Comparison of ENCODE assay signal across 9 cellular contexts in the genomic region with DNA sequence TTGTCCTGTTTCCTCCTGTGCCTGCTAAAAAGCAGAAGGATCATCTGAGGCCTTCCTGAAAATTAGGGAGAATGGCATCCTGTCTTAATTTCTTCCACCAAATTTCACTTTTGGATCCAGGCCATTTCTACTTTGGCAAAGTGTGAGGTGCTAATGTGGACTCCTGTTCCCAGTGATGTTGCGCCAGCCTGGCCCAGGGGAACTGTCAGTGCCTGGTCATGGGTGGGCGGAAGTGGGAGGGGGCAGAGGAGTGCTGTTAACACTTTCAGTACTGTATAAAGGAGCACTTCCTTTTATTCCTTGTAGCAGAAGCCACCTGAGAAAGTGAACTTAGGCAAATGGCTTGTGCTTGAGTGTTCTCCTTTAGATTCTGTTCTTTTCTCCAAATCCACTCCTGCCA. TPM values are rescaled to one million over a fixed set of nuclear protein-coding genes. Genes with fewer than 3 reads are reported as not detected.
DNase-seq lines count a peak whose midpoint lies in the region; ATAC-seq, FAIRE-seq and TF ChIP-seq lines count a peak whose summit lies in the region.
"Had no signal": no experiment of that assay in that cellular context is flagged by ENCODE, and none has a peak within 500 bp of the region (broad histone marks: within the 10 kb centered on the region; RNA-seq: fewer than 3 reads in every experiment).

No MANE protein-coding gene starts in this region.

- H3K18ac ChIP-seq in mesendoderm (ENCODE audit: low read length), result no peak overlapping the region

- no peaks in the 10 kb centered on the region for H3K27me3 Mint-ChIP-seq in natural killer cell treated with Interleukin-12 subunit alpha and Interleukin-12 subunit beta and Interleukin-15 and Interleukin-18, amount 100 ng/mL, for 72 hours

- no peak for DNase-seq in K562 (ENCODE audit: extremely low read depth in 1 of 4, low spot score in 3 of 4)
- peak; percentile 48 for DNase-seq in occipital lobe (lab: John Stamatoyannopoulos, UW)
- DNase-seq in mesendoderm, result no peak
- DNase-seq in stimulated activated naive CD4-positive, alpha-beta T cell treated with Interleukin-2 at 50 U/mL for 16 hours (lab: John Stamatoyannopoulos, UW), result no peak
- no peak for DNase-seq in natural killer cell treated with Interleukin-12 subunit alpha and Interleukin-12 subunit beta and Interleukin-15 and Interleukin-18, amount 100 ng/mL, for 72 hours (ENCODE audit: low spot score)
- DNase-seq: stimulated activated CD4-positive, alpha-beta T cell treated with anti-CD3 and anti-CD28 coated beads, Interleukin-2, amount 100 ng/mL, for 48 hours had no signal

- peak; percentile 77 for ATAC-seq in GM18868 (IDR thresholded peaks at IDR 0.05; ENCODE audit: unreplicated experiment)
- ATAC-seq in HG03460 (IDR thresholded peaks at IDR 0.05; ENCODE audit: unreplicated experiment), result peak; percentile 75
- ATAC-seq in K562, result no peak
- ATAC-seq in HG03469 (IDR thresholded peaks at IDR 0.05; ENCODE audit: unreplicated experiment), result no peak
- no peak for ATAC-seq in natural killer cell treated with Interleukin-12 subunit alpha and Interleukin-12 subunit beta and Interleukin-15 and Interleukin-18, amount 100 ng/mL, for 72 hours

- H3K4ac ChIP-seq in mesendoderm (ENCODE audit: low read depth, low read length), result no peak overlapping the region

- no peaks in the 10 kb centered on the region for H3K9me3 Mint-ChIP-seq in natural killer cell treated with Interleukin-12 subunit alpha and Interleukin-12 subunit beta and Interleukin-15 and Interleukin-18, amount 100 ng/mL, for 72 hours

- H3K79me1 ChIP-seq in mesendoderm (ENCODE audit: low read length), result no peaks in the 10 kb centered on the region

- CTCF ChIA-PET in K562 (lab: Yijun Ruan, JAX; ENCODE audit: low intra/inter-chr PET ratio), result no interaction called here

- no peak overlapping the region for H2BK120ac ChIP-seq in mesendoderm (ENCODE audit: low read depth, low read length)

- peaks cover 7% of the 10 kb centered on the region in 2 donors for H3K4me1 Mint-ChIP-seq in natural killer cell treated with Interleukin-12 subunit alpha and Interleukin-12 subunit beta and Interleukin-15 and Interleukin-18, amount 100 ng/mL, for 72 hours (ENCODE audit: low read depth in 2 of 2)

- intact Hi-C loops in K562 (cut with micrococcal nuclease), result loop anchor here (5.0 kb wide), 1 partner anchor 58 kb away; no protein-coding TSS in a partner anchor

- H3K4me3 ChIP-seq in K562 (no peak overlapping the region), mesendoderm (ENCODE audit: low read length) (no peak overlapping the region)

- H3K9ac ChIP-seq in K562 (ENCODE audit: insufficient read depth in 1 of 2, low read depth in 2 of 2, low read length in 2 of 2), result no peak overlapping the region
- H3K9ac ChIP-seq in mesendoderm (ENCODE audit: low read length), result no peak overlapping the region

- BruUV-seq in K562 (replicated peaks; lab: Mats Ljungman, UMichigan), result no TSS peak

- no peak for TF ChIP-seq EP300 in K562 (IDR thresholded peaks at IDR 0.05; ENCODE audit: low read length)

- no peak overlapping the region for H2AK5ac ChIP-seq in mesendoderm (ENCODE audit: low read length)

- H2AFZ ChIP-seq in K562 (ENCODE audit: low read depth, low read length), result no peak overlapping the region

- H4K8ac ChIP-seq in mesendoderm (ENCODE audit: low read depth, low read length), result no peak overlapping the region

- H3K27ac ChIP-seq in K562 (ENCODE audit: extremely low read depth, low read depth, low read length) (no peak overlapping the region), mesendoderm (ENCODE audit: low read depth, low read length) (no peak overlapping the region)

- no peak for TF ChIP-seq CTCF in K562 (IDR thresholded peaks at IDR 0.05 in 2 of 3, conservative IDR thresholded peaks at IDR 0.05 in 1 of 3; ENCODE audit: insufficient read depth in 2 of 3, low read depth in 1 of 3, low read length in 3 of 3)

- no peaks in the 10 kb centered on the region for H3K9me1 ChIP-seq in K562 (ENCODE audit: control insufficient read depth, insufficient read depth, low read length)

- no peak overlapping the region for H3K56ac ChIP-seq in mesendoderm (ENCODE audit: low read length)

- H3K4me1 ChIP-seq in K562 (replicated peaks in 1 of 2; ENCODE audit: control insufficient read depth in 2 of 2, insufficient read depth in 2 of 2, low read length in 2 of 2) (peaks cover 27 to 32% of the 10 kb centered on the region in 2 experiments; a peak in 3 of 5 replicates), mesendoderm (ENCODE audit: control insufficient read depth, low read depth, low read length) (no peaks in the 10 kb centered on the region)

- peak overlapping the region; percentile 42; the same call in 1 of the 2 replicates for H3K4me2 ChIP-seq in K562 (ENCODE audit: insufficient read depth, low read length)
- no peak overlapping the region for H3K4me2 ChIP-seq in mesendoderm (ENCODE audit: low read length)

- H3K4me3 Mint-ChIP-seq in natural killer cell treated with Interleukin-12 subunit alpha and Interleukin-12 subunit beta and Interleukin-15 and Interleukin-18, amount 100 ng/mL, for 72 hours, result no peak overlapping the region

- POLR2A ChIA-PET in K562 (lab: Yijun Ruan, JAX), result interaction anchor here (0.7 to 2.3 kb wide), 4 partner anchors 15 to 173 kb away, joined by 3 to 18 read pairs (median 7); no protein-coding TSS in a partner anchor

- H2BK5ac ChIP-seq in mesendoderm (ENCODE audit: low read length), result no peak overlapping the region

- no peak for FAIRE-seq in K562 (lab: Jason Lieb, UNC)

- no peak overlapping the region for H3K27ac Mint-ChIP-seq in natural killer cell treated with Interleukin-12 subunit alpha and Interleukin-12 subunit beta and Interleukin-15 and Interleukin-18, amount 100 ng/mL, for 72 hours

- no peaks in the 10 kb centered on the region for H3K27me3 ChIP-seq in K562 (ENCODE audit: control insufficient read depth in 2 of 2, insufficient read depth in 2 of 2, low read length in 2 of 2)
- H3K27me3 ChIP-seq in mesendoderm (ENCODE audit: insufficient read depth, low read length, poor library complexity), result no peaks in the 10 kb centered on the region

- H3K36me3 Mint-ChIP-seq in natural killer cell treated with Interleukin-12 subunit alpha and Interleukin-12 subunit beta and Interleukin-15 and Interleukin-18, amount 100 ng/mL, for 72 hours, result no peaks in the 10 kb centered on the region

- no peaks in the 10 kb centered on the region for H3K79me2 ChIP-seq in K562 (ENCODE audit: control insufficient read depth, insufficient read depth, low read length)
- H3K79me2 ChIP-seq in mesendoderm (ENCODE audit: control insufficient read depth, insufficient read depth, low read length), result no peaks in the 10 kb centered on the region

- H3K23ac ChIP-seq in mesendoderm (ENCODE audit: low read length), result no peak overlapping the region

- no peaks in the 10 kb centered on the region for H3K9me3 ChIP-seq in K562 (replicated peaks; ENCODE audit: control insufficient read depth, insufficient read depth, low read depth, low read length)

- no peaks in the 10 kb centered on the region for H3K36me3 ChIP-seq in K562 (ENCODE audit: control insufficient read depth, insufficient read depth, low read length)
- H3K36me3 ChIP-seq in mesendoderm (ENCODE audit: control insufficient read depth, insufficient read depth, low read length), result no peaks in the 10 kb centered on the region

- in situ Hi-C loops in K562 (cut with MboI), result no loop called here

- TF ChIP-seq RAD21 in K562 (CRISPR knock-in tag; conservative IDR thresholded peaks at IDR 0.05 in 1 of 2, IDR thresholded peaks at IDR 0.05 in 1 of 2), result no peak

- TF ChIP-seq POLR2A in K562 (conservative IDR thresholded peaks at IDR 0.05), result no peak

- H2BK15ac ChIP-seq in mesendoderm (replicated peaks; ENCODE audit: low read depth), result no peak overlapping the region

- WGBS in K562 (ENCODE audit: insufficient coverage, low coverage, missing lambda C conversion rate), result 74% methylated on average over 2 of the region's 2 CpGs
- no CpG with 5 or more reads among the region's 2 CpGs for WGBS in mesendoderm (ENCODE audit: extremely low coverage, insufficient coverage, low lambda C conversion rate)

- no peaks in the 10 kb centered on the region for H4K20me1 ChIP-seq in K562 (replicated peaks; ENCODE audit: control insufficient read depth, insufficient read depth, low read length)

- no peak overlapping the region for H4K5ac ChIP-seq in mesendoderm (ENCODE audit: low read length)

RNA-seq across cellular contexts. Expression of a gene that starts 19.9 kb away (rescaled TPM):
- total RNA-seq in K562 (2011; cell fraction: chromatin; rRNA removed; ENCODE audit: low replicate concordance), result 0.21 and 0.62 TPM in 2 replicates
- 0.13 and 0.17 TPM in 2 replicates for total RNA-seq in K562 (2011; cell fraction: nucleolus; rRNA removed)
- total RNA-seq in K562 (2011; cell fraction: nucleoplasm; rRNA removed), result 0.22 TPM in 1 of 2 replicates, not detected in the other
- total RNA-seq in K562 (2014; rRNA removed), result 0.09 TPM in 1 of 2 replicates, not detected in the other
- total RNA-seq in K562 (2014; rRNA removed; fragmentation: Illumina TruSeq; extraction: Trizol), result 0.03 and 0.25 TPM in 2 replicates
- total RNA-seq in K562 (2015; rRNA removed; fragmentation: Illumina TruSeq; extraction: Trizol), result 0.04 and 0.07 TPM in 2 replicates
- 0.20 and 0.38 TPM in 2 replicates for total RNA-seq in K562 (2021)
- 0.11 and 0.14 TPM in 2 replicates for polyA plus RNA-seq in K562 (2011; rRNA removed)
- 0.09 and 0.16 TPM in 2 replicates for polyA plus RNA-seq in K562 (2011; cell fraction: cytosol; rRNA removed)
- polyA plus RNA-seq in K562 (2011; cell fraction: nucleus; rRNA removed), result 0.24 TPM in 2 replicates
- polyA plus RNA-seq in K562 (2012), result 0.17 and 0.32 TPM in 2 replicates
- polyA plus RNA-seq in K562 (2014; fragmentation: Illumina TruSeq; extraction: Trizol), result 0.18 and 0.46 TPM in 2 replicates
- polyA plus RNA-seq in K562 (2014; fragmentation: Nextera tagmentation; extraction: Ambion mirVana), result under 1 TPM; 0.17 to 0.21 TPM
- 0.15 and 1.2 TPM in 2 replicates for polyA plus RNA-seq in K562 (2014; rRNA removed)
- 0.09 and 0.11 TPM in 2 replicates for polyA minus RNA-seq in K562 (2011; rRNA and poly(A)+ RNA removed)
- polyA minus RNA-seq in K562 (2011; cell fraction: cytosol; rRNA and poly(A)+ RNA removed), result not detected in 2 replicates
- 0.11 and 0.13 TPM in 2 replicates for polyA minus RNA-seq in K562 (2011; cell fraction: nucleus; rRNA and poly(A)+ RNA removed)
- total RNA-seq in occipital lobe, result 19.5 TPM
- polyA plus RNA-seq in mesendoderm (2013, experiment 1 of 2), result 0.06 TPM
- 0.06 TPM for polyA plus RNA-seq in mesendoderm (2013, experiment 2 of 2)
- 1 to 10 TPM; 1.4 to 4.0 TPM for total RNA-seq in natural killer cell treated with Interleukin-12 subunit alpha and Interleukin-12 subunit beta and Interleukin-15 and Interleukin-18, amount 100 ng/mL, for 72 hours

RNA-seq across cellular contexts. Expression of a gene that starts 43.3 kb away (rescaled TPM):
- total RNA-seq in K562 (2011; cell fraction: chromatin; rRNA removed; ENCODE audit: low replicate concordance), result 18.1 and 23.4 TPM in 2 replicates
- 17.2 and 20.7 TPM in 2 replicates for total RNA-seq in K562 (2011; cell fraction: nucleolus; rRNA removed)
- 28.7 and 30.7 TPM in 2 replicates for total RNA-seq in K562 (2011; cell fraction: nucleoplasm; rRNA removed)
- 17.2 and 25.8 TPM in 2 replicates for total RNA-seq in K562 (2014; rRNA removed)
- total RNA-seq in K562 (2014; rRNA removed; fragmentation: Illumina TruSeq; extraction: Trizol), result 32.2 and 38.2 TPM in 2 replicates
- 29.0 and 33.4 TPM in 2 replicates for total RNA-seq in K562 (2015; rRNA removed; fragmentation: Illumina TruSeq; extraction: Trizol)
- 34.1 and 35.6 TPM in 2 replicates for total RNA-seq in K562 (2021)
- 26.0 and 26.7 TPM in 2 replicates for polyA plus RNA-seq in K562 (2011; rRNA removed)
- polyA plus RNA-seq in K562 (2011; cell fraction: cytosol; rRNA removed), result 10.8 and 15.9 TPM in 2 replicates
- 10.9 and 18.1 TPM in 2 replicates for polyA plus RNA-seq in K562 (2011; cell fraction: nucleus; rRNA removed)
- polyA plus RNA-seq in K562 (2012), result 29.7 and 33.2 TPM in 2 replicates
- 35.2 and 36.4 TPM in 2 replicates for polyA plus RNA-seq in K562 (2014; fragmentation: Illumina TruSeq; extraction: Trizol)
- polyA plus RNA-seq in K562 (2014; fragmentation: Nextera tagmentation; extraction: Ambion mirVana), result 10 to 100 TPM; 25.0 to 36.3 TPM
- 17.2 and 26.5 TPM in 2 replicates for polyA plus RNA-seq in K562 (2014; rRNA removed)
- 17.3 and 27.7 TPM in 2 replicates for polyA minus RNA-seq in K562 (2011; rRNA and poly(A)+ RNA removed)
- 15.3 and 18.0 TPM in 2 replicates for polyA minus RNA-seq in K562 (2011; cell fraction: cytosol; rRNA and poly(A)+ RNA removed)
- 4.7 and 9.4 TPM in 2 replicates for polyA minus RNA-seq in K562 (2011; cell fraction: nucleus; rRNA and poly(A)+ RNA removed)
- total RNA-seq in occipital lobe, result 48.2 TPM
- 13.3 TPM for polyA plus RNA-seq in mesendoderm (2013, experiment 1 of 2)
- polyA plus RNA-seq in mesendoderm (2013, experiment 2 of 2), result 13.2 TPM
- 10 to 100 TPM; 40.8 to 53.8 TPM for total RNA-seq in natural killer cell treated with Interleukin-12 subunit alpha and Interleukin-12 subunit beta and Interleukin-15 and Interleukin-18, amount 100 ng/mL, for 72 hours

RNA-seq across cellular contexts. Expression of a gene that starts 58.0 kb away (rescaled TPM):
- total RNA-seq in K562 (2011; cell fraction: chromatin; rRNA removed; ENCODE audit: low replicate concordance), result 6.3 and 21.5 TPM in 2 replicates
- 4.9 and 5.5 TPM in 2 replicates for total RNA-seq in K562 (2011; cell fraction: nucleolus; rRNA removed)
- 18.3 and 30.8 TPM in 2 replicates for total RNA-seq in K562 (2011; cell fraction: nucleoplasm; rRNA removed)
- total RNA-seq in K562 (2014; rRNA removed) (22.9 and 26.6 TPM in 2 replicates), K562 (2014; rRNA removed; fragmentation: Illumina TruSeq; extraction: Trizol) (77.2 and 85.1 TPM in 2 replicates), K562 (2015; rRNA removed; fragmentation: Illumina TruSeq; extraction: Trizol) (49.2 and 52.1 TPM in 2 replicates), K562 (2021) (35.3 and 39.4 TPM in 2 replicates), occipital lobe (53.5 TPM)
- polyA plus RNA-seq in K562 (2011; rRNA removed) (35.9 and 61.5 TPM in 2 replicates), K562 (2014; fragmentation: Illumina TruSeq; extraction: Trizol) (46.7 and 57.6 TPM in 2 replicates), K562 (2014; fragmentation: Nextera tagmentation; extraction: Ambion mirVana) (10 to 100 TPM; 14.9 to 21.0 TPM), K562 (2014; rRNA removed) (38.7 and 39.6 TPM in 2 replicates)
- 2.8 and 14.0 TPM in 2 replicates for polyA plus RNA-seq in K562 (2011; cell fraction: cytosol; rRNA removed)
- polyA plus RNA-seq in K562 (2011; cell fraction: nucleus; rRNA removed), result 1.6 and 2.9 TPM in 2 replicates
- polyA plus RNA-seq in K562 (2012), result 25.8 and 65.1 TPM in 2 replicates
- 53.5 and 57.2 TPM in 2 replicates for polyA minus RNA-seq in K562 (2011; rRNA and poly(A)+ RNA removed)
- 22.9 and 30.5 TPM in 2 replicates for polyA minus RNA-seq in K562 (2011; cell fraction: cytosol; rRNA and poly(A)+ RNA removed)
- polyA minus RNA-seq in K562 (2011; cell fraction: nucleus; rRNA and poly(A)+ RNA removed), result 2.6 and 5.9 TPM in 2 replicates
- 51.8 TPM for polyA plus RNA-seq in mesendoderm (2013, experiment 1 of 2)
- polyA plus RNA-seq in mesendoderm (2013, experiment 2 of 2), result 54.0 TPM
- total RNA-seq in natural killer cell treated with Interleukin-12 subunit alpha and Interleukin-12 subunit beta and Interleukin-15 and Interleukin-18, amount 100 ng/mL, for 72 hours, result 10 to 100 TPM; 28.1 to 42.3 TPM

Comparison
In these comparisons a context has a peak if more than half of its experiments do, and no peak if none do; other contexts are left out.
1. ATAC-seq: peak in GM18868 (single experiment) and HG03460 (single experiment); none in K562 (single experiment), HG03469 (single experiment) and natural killer cell treated with Interleukin-12 subunit alpha and Interleukin-12 subunit beta and Interleukin-15 and Interleukin-18, amount 100 ng/mL, for 72 hours (0 of 2).